8 cellular contexts compared by ENCODE assay signal in genomic region chr1:54407957-54408700, GRCh38. TPM values are rescaled to one million over a fixed set of nuclear protein-coding genes. Genes with fewer than 3 reads are reported as not detected.
DNase-seq lines count a peak whose midpoint lies in the region; ATAC-seq and TF ChIP-seq lines count a peak whose summit lies in the region.

No MANE protein-coding gene starts in this region.

- H3K9me3 ChIP-seq in gastroesophageal sphincter: no peaks in the 10 kb centered on the region

- peaks cover 51% of the 10 kb centered on the region for H3K4me1 Mint-ChIP-seq in activated CD4-positive, alpha-beta memory T cell treated with anti-CD3 and anti-CD28 coated beads for 36 hours (ENCODE audit: low read depth)

- POLR2A ChIA-PET in activated CD4-positive, alpha-beta memory T cell treated with anti-CD3 and anti-CD28 coated beads for 36 hours (lab: Charles Lee): interaction anchor here (0.8 to 2.5 kb wide), 4 partner anchors 57 to 208 kb away, joined by 3 to 22 read pairs (median 3); no protein-coding TSS in a partner anchor

- H3K27ac Mint-ChIP-seq in activated CD4-positive, alpha-beta memory T cell treated with anti-CD3 and anti-CD28 coated beads for 36 hours: peak overlapping the region; percentile 92

- peak; percentile 87 for DNase-seq in AG10803 (ENCODE audit: low read depth)
- peak; percentile 72 for DNase-seq in HFF-Myc (ENCODE audit: extremely low read depth, low read depth)
- DNase-seq in activated CD4-positive, alpha-beta memory T cell treated with anti-CD3 and anti-CD28 coated beads for 36 hours: no peak
- peak; percentile 91 for DNase-seq in renal cortical epithelial cell (ENCODE audit: low read depth)
- DNase-seq in NCI-H2107 (lab: John Stamatoyannopoulos, UW): no peak

- H3K9me3 Mint-ChIP-seq in activated CD4-positive, alpha-beta memory T cell treated with anti-CD3 and anti-CD28 coated beads for 36 hours: no peaks in the 10 kb centered on the region

- H3K36me3 ChIP-seq in gastroesophageal sphincter: no peaks in the 10 kb centered on the region

- H3K4me3 Mint-ChIP-seq in activated CD4-positive, alpha-beta memory T cell treated with anti-CD3 and anti-CD28 coated beads for 36 hours: no peak overlapping the region

- peak overlapping the region; percentile 82 to 99 (median 90) for H3K27ac ChIP-seq in gastroesophageal sphincter

- TF ChIP-seq CTCF in AG10803 (conservative IDR thresholded peaks at IDR 0.05; ENCODE audit: low read length): no peak
- TF ChIP-seq CTCF in HFF-Myc (IDR thresholded peaks at IDR 0.05; ENCODE audit: low read depth, low read length, missing control alignments): no peak
- no peak for TF ChIP-seq CTCF in gastroesophageal sphincter (IDR thresholded peaks at IDR 0.05)

- no peak for TF ChIP-seq POLR2A in gastroesophageal sphincter (IDR thresholded peaks at IDR 0.05)
- TF ChIP-seq POLR2A in GM18505 (IDR thresholded peaks at IDR 0.05; ENCODE audit: borderline replicate concordance, extremely low read depth, insufficient read depth, insufficient read length): no peak

- H3K27me3 ChIP-seq in gastroesophageal sphincter: no peaks in the 10 kb centered on the region

- intact Hi-C loops in activated CD4-positive, alpha-beta memory T cell treated with anti-CD3 and anti-CD28 coated beads for 36 hours (cut with micrococcal nuclease): loop anchor here (1.0 to 5.0 kb wide), 9 partner anchors 51 to 461 kb away; partner anchors contain the start of genes CYB5RL, IFT25, LRRC42 and MRPL37

- peaks cover 3 to 44% (median 14%) of the 10 kb centered on the region in 3 donors for H3K4me1 ChIP-seq in gastroesophageal sphincter

- ATAC-seq in gastroesophageal sphincter: no peak
- no peak for ATAC-seq in GM18505 (IDR thresholded peaks at IDR 0.05; ENCODE audit: unreplicated experiment)
- ATAC-seq in GM18519 (IDR thresholded peaks at IDR 0.05; ENCODE audit: low FRiP score, unreplicated experiment): no peak

- H3K4me3 ChIP-seq in AG10803 (ENCODE audit: low read length): no peak overlapping the region; the same call in 1 of the 2 replicates
- peak overlapping the region; percentile 24 for H3K4me3 ChIP-seq in HFF-Myc (replicated peaks; ENCODE audit: low read depth, low read length)
- H3K4me3 ChIP-seq in gastroesophageal sphincter: no peak overlapping the region

- TF ChIP-seq EP300 in gastroesophageal sphincter (IDR thresholded peaks at IDR 0.05): no peak

- 16 to 33% methylated on average over 3 to 10 of the region's 10 CpGs for WGBS in gastroesophageal sphincter (ENCODE audit: low coverage in 1 of 2), 2 donors

- no peaks in the 10 kb centered on the region for H3K27me3 Mint-ChIP-seq in activated CD4-positive, alpha-beta memory T cell treated with anti-CD3 and anti-CD28 coated beads for 36 hours

- peaks cover 12% of the 10 kb centered on the region for H3K36me3 Mint-ChIP-seq in activated CD4-positive, alpha-beta memory T cell treated with anti-CD3 and anti-CD28 coated beads for 36 hours

- CTCF ChIA-PET in activated CD4-positive, alpha-beta memory T cell treated with anti-CD3 and anti-CD28 coated beads for 36 hours (lab: Charles Lee): interaction anchor here (1.3 to 2.3 kb wide), 2 partner anchors 79 to 81 kb away, joined by 4 to 26 read pairs; no protein-coding TSS in a partner anchor

RNA-seq across cellular contexts. Expression of gene SSBP3, which starts 1.9 kb away (rescaled TPM):
- total RNA-seq in activated CD4-positive, alpha-beta memory T cell treated with anti-CD3 and anti-CD28 coated beads for 36 hours: 10 to 100 TPM; 44.4 to 49.6 TPM
- 10 to 100 TPM; 40.8 to 46.7 (median 45.5) TPM for total RNA-seq in gastroesophageal sphincter
- total RNA-seq in renal cortical epithelial cell: 2.8 and 9.0 TPM in 2 replicates

Comparison
In these comparisons a context has a peak if more than half of its experiments do, and no peak if none do; other contexts are left out.
1. DNase-seq: peak in AG10803 (single experiment), HFF-Myc (single experiment) and renal cortical epithelial cell (single experiment); none in activated CD4-positive, alpha-beta memory T cell treated with anti-CD3 and anti-CD28 coated beads for 36 hours (single experiment) and NCI-H2107 (single experiment).